Comparison of ENCODE assay signal across 16 cellular contexts in genomic region chrX:23451266-23451665, GRCh38.
"Had no signal": no experiment of that assay in that cellular context is flagged by ENCODE, and none has a peak within 500 bp of the region (broad histone marks: within the 10 kb centered on the region; RNA-seq: fewer than 3 reads in every experiment).

No MANE protein-coding gene starts in this region.

- ATAC-seq: activated T-cell treated with anti-CD3 and anti-CD28 coated beads, Interleukin-2, amount 50 U/mL, for 4 hours; natural killer cell treated with Interleukin-12 subunit alpha and Interleukin-12 subunit beta and Interleukin-15 and Interleukin-18, amount 100 ng/mL, for 72 hours; sciatic nerve; stimulated activated effector memory CD8-positive, alpha-beta T cell treated with anti-CD3 and anti-CD28 coated beads, Interleukin-12 subunit alpha, Interleukin-12 subunit beta, amount 100 ng/mL, for 72 hours; WTC11 had no signal

- H3K4me1 ChIP-seq: adrenal gland, esophagus muscularis mucosa had no signal

- H3K27me3 ChIP-seq: adrenal gland, esophagus muscularis mucosa had no signal

- H3K27me3 Mint-ChIP-seq: activated CD4-positive, alpha-beta memory T cell treated with anti-CD3 and anti-CD28 coated beads, Interleukin-2, amount 10 ng/mL, durations not matched to agents 7 days and 5 days; activated naive CD4-positive, alpha-beta T cell treated with anti-CD3 and anti-CD28 coated beads, Interleukin-2, amount 50 U/mL, for 24 hours had no signal

- H3K27ac Mint-ChIP-seq: activated CD4-positive, alpha-beta memory T cell treated with anti-CD3 and anti-CD28 coated beads, Interleukin-2, amount 10 ng/mL, durations not matched to agents 7 days and 5 days; activated naive CD4-positive, alpha-beta T cell treated with anti-CD3 and anti-CD28 coated beads, Interleukin-2, amount 50 U/mL, for 24 hours; natural killer cell treated with Interleukin-12 subunit alpha and Interleukin-12 subunit beta and Interleukin-15 and Interleukin-18, amount 100 ng/mL, for 72 hours; stimulated activated effector memory CD8-positive, alpha-beta T cell treated with anti-CD3 and anti-CD28 coated beads, Interleukin-12 subunit alpha, Interleukin-12 subunit beta, amount 100 ng/mL, for 72 hours; T-helper 1 cell treated with Interleukin-12 subunit alpha and Interleukin-12 subunit beta and Interleukin-4 antibody, amounts not matched to agents 30 μg/mL and 1 μg/mL, for 36 hours; WTC11 had no signal

- H3K36me3 Mint-ChIP-seq: activated naive CD4-positive, alpha-beta T cell treated with anti-CD3 and anti-CD28 coated beads, Interleukin-2, amount 50 U/mL, for 24 hours; natural killer cell treated with Interleukin-12 subunit alpha and Interleukin-12 subunit beta and Interleukin-15 and Interleukin-18, amount 100 ng/mL, for 72 hours; stimulated activated effector memory CD8-positive, alpha-beta T cell treated with anti-CD3 and anti-CD28 coated beads, Interleukin-12 subunit alpha, Interleukin-12 subunit beta, amount 100 ng/mL, for 72 hours; WTC11 had no signal

- H3K4me3 ChIP-seq: adrenal gland, esophagus muscularis mucosa had no signal

- H3K4me1 Mint-ChIP-seq: activated CD4-positive, alpha-beta memory T cell treated with anti-CD3 and anti-CD28 coated beads, Interleukin-2, amount 10 ng/mL, durations not matched to agents 7 days and 5 days; activated naive CD4-positive, alpha-beta T cell treated with anti-CD3 and anti-CD28 coated beads, Interleukin-2, amount 50 U/mL, for 24 hours; stimulated activated effector memory CD8-positive, alpha-beta T cell treated with anti-CD3 and anti-CD28 coated beads, Interleukin-12 subunit alpha, Interleukin-12 subunit beta, amount 100 ng/mL, for 72 hours; WTC11 had no signal

- DNase-seq: activated CD4-positive, alpha-beta memory T cell treated with anti-CD3 and anti-CD28 coated beads, Interleukin-2, amount 10 ng/mL, durations not matched to agents 7 days and 5 days; activated CD4-positive, alpha-beta T cell treated with anti-CD3 and anti-CD28 coated beads for 4 hours; activated effector memory CD4-positive, alpha-beta T cell treated with Interleukin-2 at 50 U/mL for 16 hours; activated T-cell treated with anti-CD3 and anti-CD28 coated beads, Interleukin-2, amount 50 U/mL, for 4 hours; adrenal gland; head of caudate nucleus; kidney glomerular epithelial cell; mesendoderm; stimulated activated CD4-positive, alpha-beta T cell treated with anti-CD3 and anti-CD28 coated beads, Interleukin-2, amount 100 ng/mL, for 24 hours had no signal

- H3K27ac ChIP-seq: adrenal gland, esophagus muscularis mucosa had no signal

- H3K36me3 ChIP-seq: adrenal gland, esophagus muscularis mucosa had no signal

- H3K9me3 Mint-ChIP-seq: activated CD4-positive, alpha-beta memory T cell treated with anti-CD3 and anti-CD28 coated beads, Interleukin-2, amount 10 ng/mL, durations not matched to agents 7 days and 5 days; activated naive CD4-positive, alpha-beta T cell treated with anti-CD3 and anti-CD28 coated beads, Interleukin-2, amount 50 U/mL, for 24 hours; activated T-cell treated with anti-CD3 and anti-CD28 coated beads, Interleukin-2, amount 50 U/mL, for 4 hours; natural killer cell treated with Interleukin-12 subunit alpha and Interleukin-12 subunit beta and Interleukin-15 and Interleukin-18, amount 100 ng/mL, for 72 hours; stimulated activated effector memory CD8-positive, alpha-beta T cell treated with anti-CD3 and anti-CD28 coated beads, Interleukin-12 subunit alpha, Interleukin-12 subunit beta, amount 100 ng/mL, for 72 hours; WTC11 had no signal

- H3K4me3 Mint-ChIP-seq: activated CD4-positive, alpha-beta memory T cell treated with anti-CD3 and anti-CD28 coated beads, Interleukin-2, amount 10 ng/mL, durations not matched to agents 7 days and 5 days; activated naive CD4-positive, alpha-beta T cell treated with anti-CD3 and anti-CD28 coated beads, Interleukin-2, amount 50 U/mL, for 24 hours; activated T-cell treated with anti-CD3 and anti-CD28 coated beads, Interleukin-2, amount 50 U/mL, for 4 hours; natural killer cell treated with Interleukin-12 subunit alpha and Interleukin-12 subunit beta and Interleukin-15 and Interleukin-18, amount 100 ng/mL, for 72 hours; stimulated activated effector memory CD8-positive, alpha-beta T cell treated with anti-CD3 and anti-CD28 coated beads, Interleukin-12 subunit alpha, Interleukin-12 subunit beta, amount 100 ng/mL, for 72 hours; T-helper 1 cell treated with Interleukin-12 subunit alpha and Interleukin-12 subunit beta and Interleukin-4 antibody, amounts not matched to agents 30 μg/mL and 1 μg/mL, for 36 hours; WTC11 had no signal
